In genomic region chr9:36101916-36102741, GRCh38 we compare ENCODE assay signal across 8 cellular contexts. TPM values are rescaled to one million over a fixed set of nuclear protein-coding genes. Genes with fewer than 3 reads are reported as not detected.
DNase-seq lines count a peak whose midpoint lies in the region; ATAC-seq and TF ChIP-seq lines count a peak whose summit lies in the region.

No MANE protein-coding gene starts in this region.

- intact Hi-C loops in testis (cut with DNase I; ENCODE audit: low total_unique reads), result loop anchor here (10.0 kb wide), 1 partner anchor 63 kb away; the partner anchor contains the start of gene CCIN
- intact Hi-C loops in CD8-positive, alpha-beta T cell (cut with DNase I, micrococcal nuclease), result loop anchor here (2.0 to 5.0 kb wide), 4 partner anchors 35 to 227 kb away; partner anchors contain the start of gene GLIPR2 (in 2 of the 2)

- no peaks in the 10 kb centered on the region for H3K9me2 ChIP-seq in MM.1S (replicated peaks; ENCODE audit: insufficient read depth, low read length)

- H3K4me3 Mint-ChIP-seq in endodermal cell, result no peak overlapping the region
- H3K4me3 Mint-ChIP-seq in CD8-positive, alpha-beta T cell, result no peak overlapping the region

- no peak for TF ChIP-seq CTCF in BJ (IDR thresholded peaks at IDR 0.05; ENCODE audit: insufficient read depth, low read depth, low read length)
- no peak for TF ChIP-seq CTCF in endodermal cell (conservative IDR thresholded peaks at IDR 0.05)
- no peak for TF ChIP-seq CTCF in MM.1S (IDR thresholded peaks at IDR 0.05; ENCODE audit: low read length)
- no peak for TF ChIP-seq CTCF in testis (IDR thresholded peaks at IDR 0.05)
- TF ChIP-seq CTCF in CD8-positive, alpha-beta T cell (IDR thresholded peaks at IDR 0.05), result no peak

- H3K9me3 ChIP-seq in endodermal cell (ENCODE audit: control insufficient read depth, low read length), result no peaks in the 10 kb centered on the region
- no peaks in the 10 kb centered on the region for H3K9me3 ChIP-seq in MM.1S (replicated peaks; ENCODE audit: insufficient read depth, low read length)
- no peaks in the 10 kb centered on the region for H3K9me3 ChIP-seq in testis
- no peaks in the 10 kb centered on the region for H3K9me3 ChIP-seq in CD8-positive, alpha-beta T cell (ENCODE audit: low read length)

- TF ChIP-seq POLR2A in testis (IDR thresholded peaks at IDR 0.05), result no peak

- H4K20me1 ChIP-seq in MM.1S (ENCODE audit: insufficient read depth, low read length), result no peaks in the 10 kb centered on the region

- H2AFZ ChIP-seq in MM.1S (ENCODE audit: low read length), result no peak overlapping the region

- no peaks in the 10 kb centered on the region for H3K79me2 ChIP-seq in MM.1S (ENCODE audit: low read length)

- ATAC-seq in CD8-positive, alpha-beta T cell, result no peak

- H3K27me3 ChIP-seq in BJ (ENCODE audit: control insufficient read depth, insufficient read depth, low read length) (no peaks in the 10 kb centered on the region), endodermal cell (ENCODE audit: control insufficient read depth, insufficient read depth, low read length, poor library complexity, severe bottlenecking) (no peaks in the 10 kb centered on the region), MM.1S (replicated peaks; ENCODE audit: insufficient read depth, low read length) (no peaks in the 10 kb centered on the region), testis (no peaks in the 10 kb centered on the region)
- no peaks in the 10 kb centered on the region for H3K27me3 ChIP-seq in CD8-positive, alpha-beta T cell (ENCODE audit: insufficient read depth, low read length)

- H3K4me1 ChIP-seq in endodermal cell (ENCODE audit: control insufficient read depth, insufficient read depth, low read length) (peaks cover 8% of the 10 kb centered on the region), MM.1S (ENCODE audit: low read length) (0 out of 2 replicates have a peak, but pooled peaks cover 3% of the 10 kb centered on the region), testis (no peaks in the 10 kb centered on the region)
- H3K4me1 ChIP-seq in CD8-positive, alpha-beta T cell (ENCODE audit: insufficient read depth, low read length), result no peaks in the 10 kb centered on the region

- peak overlapping the region; percentile 83 for H3K27ac Mint-ChIP-seq in endodermal cell
- no peak overlapping the region for H3K27ac Mint-ChIP-seq in CD8-positive, alpha-beta T cell

- POLR2A ChIA-PET in BJ (lab: Charles Lee), result interaction anchor here (0.5 kb wide), 2 partner anchors 45 to 64 kb away, joined by 3 to 9 read pairs; no protein-coding TSS in a partner anchor
- POLR2A ChIA-PET in CD8-positive, alpha-beta T cell (lab: Charles Lee), result interaction anchor here (0.8 to 4.5 kb wide), 5 partner anchors 42 to 89 kb away, joined by 3 to 31 read pairs (median 3); partner anchors contain the start of genes CCIN and CLTA

- CTCF ChIA-PET in BJ (lab: Yijun Ruan, JAX), result interaction anchor here (0.6 to 5.0 kb wide), 25 partner anchors 9 to 226 kb away, joined by 3 to 32 read pairs (median 4); partner anchors contain the start of gene CCIN
- CTCF ChIA-PET in CD8-positive, alpha-beta T cell (lab: Charles Lee), result interaction anchor here (0.6 to 21.9 kb wide), 38 partner anchors 8 to 278 kb away, joined by 3 to 576 read pairs (median 5); partner anchors contain the start of genes CCIN, CLTA and GLIPR2

- H3K27ac ChIP-seq in endodermal cell (ENCODE audit: low read depth, low read length) (no peak overlapping the region), MM.1S (ENCODE audit: low read length) (no peak overlapping the region), testis (no peak overlapping the region)
- no peak overlapping the region for H3K27ac ChIP-seq in CD8-positive, alpha-beta T cell (ENCODE audit: low read depth, low read length)

- H3K27me3 Mint-ChIP-seq in endodermal cell (ENCODE audit: insufficient read depth), result no peaks in the 10 kb centered on the region
- H3K27me3 Mint-ChIP-seq in CD8-positive, alpha-beta T cell (ENCODE audit: low read depth), result no peaks in the 10 kb centered on the region

- peaks cover 4% of the 10 kb centered on the region for H3K36me3 Mint-ChIP-seq in endodermal cell (ENCODE audit: low read depth)
- peaks cover 5% of the 10 kb centered on the region for H3K36me3 Mint-ChIP-seq in CD8-positive, alpha-beta T cell

- H3K36me3 ChIP-seq in BJ (ENCODE audit: control insufficient read depth, insufficient read depth, low read length) (0 out of 2 replicates have a peak, but pooled peaks cover 1% of the 10 kb centered on the region), endodermal cell (ENCODE audit: control insufficient read depth, insufficient read depth, low read length) (no peaks in the 10 kb centered on the region), MM.1S (replicated peaks; ENCODE audit: insufficient read depth, low read length) (no peaks in the 10 kb centered on the region), testis (ENCODE audit: low read depth, missing control alignments) (no peaks in the 10 kb centered on the region)
- no peaks in the 10 kb centered on the region for H3K36me3 ChIP-seq in CD8-positive, alpha-beta T cell (ENCODE audit: insufficient read depth, low read length)

- H3F3A ChIP-seq in MM.1S (ENCODE audit: insufficient read depth, low read length), result no peaks in the 10 kb centered on the region

- H3K9ac ChIP-seq in endodermal cell (ENCODE audit: extremely low read depth, low read length, poor library complexity, severe bottlenecking) (no peak overlapping the region), MM.1S (ENCODE audit: low read length) (no peak overlapping the region)

- H3K9me3 Mint-ChIP-seq in endodermal cell, result no peaks in the 10 kb centered on the region
- no peaks in the 10 kb centered on the region for H3K9me3 Mint-ChIP-seq in CD8-positive, alpha-beta T cell

- H3K4me2 ChIP-seq in MM.1S (ENCODE audit: low read depth, low read length), result no peak overlapping the region

- H3K4me3 ChIP-seq in BJ (ENCODE audit: low read depth, low read length), result no peak overlapping the region
- H3K4me3 ChIP-seq in endodermal cell (ENCODE audit: low read length), result peak overlapping the region; percentile 5
- no peak overlapping the region for H3K4me3 ChIP-seq in MM.1S (ENCODE audit: low read length)
- no peak overlapping the region for H3K4me3 ChIP-seq in testis
- H3K4me3 ChIP-seq in CD8-positive, alpha-beta T cell (ENCODE audit: low read depth, low read length), result no peak overlapping the region

- DNase-seq in BJ (ENCODE audit: low read depth) (peak; percentile 92), MV-4-11 (lab: John Stamatoyannopoulos, UW) (peak; percentile 18), endodermal cell (no peak), non-pigmented ciliary epithelial cell (ENCODE audit: low read depth) (peak; percentile 99), MM.1S (no peak), testis (no peak), NOMO-1 (lab: John Stamatoyannopoulos, UW; ENCODE audit: unreplicated experiment in 2 of 2) (no peak)
- DNase-seq in CD8-positive, alpha-beta T cell, result no peak

- H3K4me1 Mint-ChIP-seq in endodermal cell, result peaks cover 38% of the 10 kb centered on the region
- peaks cover 6% of the 10 kb centered on the region for H3K4me1 Mint-ChIP-seq in CD8-positive, alpha-beta T cell (ENCODE audit: low read depth)

- 90 to 98% methylated on average over 4 of the region's 4 CpGs for whole genome bisulfite sequencing in endodermal cell (ENCODE audit: insufficient coverage in 1 of 2, insufficient read length in 1 of 2), 2 experiments
- 78 to 91% methylated on average over 4 of the region's 4 CpGs for WGBS in testis, 2 donors

RNA-seq across cellular contexts. Expression of gene GLIPR2, which starts 34.4 kb away (rescaled TPM):
- polyA plus RNA-seq in BJ (2011; rRNA removed) (23.7 and 26.3 TPM in 2 replicates), testis (ENCODE audit: insufficient read depth, low read depth, low replicate concordance) (19.6 TPM)
- 13.6 and 20.3 TPM in 2 replicates for polyA minus RNA-seq in BJ (2011; rRNA and poly(A)+ RNA removed)
- total RNA-seq in endodermal cell (10 to 100 TPM; 38.6 to 54.2 TPM), testis (1 to 10 TPM; 3.5 to 3.9 TPM)
- polyA plus RNA-seq in endodermal cell (2013, experiment 1 of 2), result 26.4 TPM
- 34.6 TPM for polyA plus RNA-seq in endodermal cell (2013, experiment 2 of 2)
- 10 to 100 TPM in 1 of 2 experiments, 1 to 10 TPM in 1; 8.6 to 10.2 TPM for total RNA-seq in CD8-positive, alpha-beta T cell

Comparison
In these comparisons a context has a peak if more than half of its experiments do, and no peak if none do; other contexts are left out.
1. DNase-seq: peak in BJ (single experiment), MV-4-11 (single experiment) and non-pigmented ciliary epithelial cell (single experiment); none in endodermal cell (single experiment), MM.1S (single experiment), testis (single experiment), CD8-positive, alpha-beta T cell (0 of 7) and NOMO-1 (0 of 2).